In genomic region chr2:219417374-219417773, GRCh38 we compare ENCODE assay signal across 24 cellular contexts. TPM values are rescaled to one million over a fixed set of nuclear protein-coding genes. Genes with fewer than 3 reads are reported as not detected.
DNase-seq lines count a peak whose midpoint lies in the region; ATAC-seq and TF ChIP-seq lines count a peak whose summit lies in the region.
"Had no signal": no experiment of that assay in that cellular context is flagged by ENCODE, and none has a peak within 500 bp of the region (broad histone marks: within the 10 kb centered on the region; RNA-seq: fewer than 3 reads in every experiment).

No MANE protein-coding gene starts in this region.

- H3K36me3 Mint-ChIP-seq in activated CD8-positive, alpha-beta T cell treated with anti-CD3 and anti-CD28 coated beads, Interleukin-2, amount 10 ng/mL, durations not matched to agents 7 days and 5 days (ENCODE audit: low read depth): no peaks in the 10 kb centered on the region

- peaks cover 0 to 26% (median under 1%) of the 10 kb centered on the region in 9 donors for H3K36me3 ChIP-seq in heart right ventricle
- peaks cover 0 to 34% of the 10 kb centered on the region in 2 donors for H3K36me3 ChIP-seq in psoas muscle (ENCODE audit: insufficient read depth in 1 of 2, low read depth in 1 of 2)
- H3K36me3 ChIP-seq: brain microvascular endothelial cell had no signal

- intact Hi-C loops in heart right ventricle (cut with DNase I) (loop anchor here in 1 of 10 donors (1.0 kb wide), 1 partner anchor 12 kb away; no protein-coding TSS in a partner anchor), psoas muscle (cut with DNase I) (no loop called here)

- no peak overlapping the region for H3K27ac Mint-ChIP-seq in activated CD8-positive, alpha-beta T cell treated with anti-CD3 and anti-CD28 coated beads, Interleukin-2, amount 10 ng/mL, durations not matched to agents 7 days and 5 days
- H3K27ac Mint-ChIP-seq: activated CD4-positive, alpha-beta T cell treated with anti-CD3 and anti-CD28 coated beads, Interleukin-2, amount 10 ng/mL, durations not matched to agents 7 days and 5 days; activated naive CD8-positive, alpha-beta T cell; CD4-positive, alpha-beta T cell; GM23338; stimulated activated naive B cell treated with anti-CD40 and anti-IgM and Interleukin-4, amounts not matched to agents 10 μg/mL and 1 μg/mL and 100 μg/mL, for 72 hours had no signal

- H3K4me1 ChIP-seq in heart right ventricle: peaks cover 2 to 28% (median 15%) of the 10 kb centered on the region in 9 donors
- H3K4me1 ChIP-seq in psoas muscle: peaks cover 31% of the 10 kb centered on the region

- POLR2A ChIA-PET in activated CD8-positive, alpha-beta T cell treated with anti-CD3 and anti-CD28 coated beads, Interleukin-2, amount 10 ng/mL, durations not matched to agents 7 days and 5 days (lab: Charles Lee): no interaction called here

- no peaks in the 10 kb centered on the region for H3K9me3 Mint-ChIP-seq in activated CD8-positive, alpha-beta T cell treated with anti-CD3 and anti-CD28 coated beads, Interleukin-2, amount 10 ng/mL, durations not matched to agents 7 days and 5 days (ENCODE audit: insufficient read depth)
- H3K9me3 Mint-ChIP-seq: activated CD4-positive, alpha-beta T cell treated with anti-CD3 and anti-CD28 coated beads, Interleukin-2, amount 10 ng/mL, durations not matched to agents 7 days and 5 days; activated T-cell treated with anti-CD3 and anti-CD28 coated beads, Interleukin-2, amount 50 U/mL, for 4 hours; CD4-positive, alpha-beta T cell had no signal

- peak; percentile 7 for DNase-seq in stimulated activated naive CD4-positive, alpha-beta T cell treated with Interleukin-2 at 50 U/mL for 16 hours (lab: John Stamatoyannopoulos, UW)
- DNase-seq in stimulated activated naive CD4-positive, alpha-beta T cell (lab: John Stamatoyannopoulos, UW): no peak
- DNase-seq in heart right ventricle (peak; percentile 58 to 71), psoas muscle (peak; percentile 72 to 80), dermis blood vessel endothelial cell (no peak)
- DNase-seq in activated CD8-positive, alpha-beta T cell treated with anti-CD3 and anti-CD28 coated beads, Interleukin-2, amount 10 ng/mL, durations not matched to agents 7 days and 5 days: no peak
- DNase-seq: ACHN; activated CD4-positive, alpha-beta T cell treated with anti-CD3 and anti-CD28 coated beads, Interleukin-2, amount 10 ng/mL, durations not matched to agents 7 days and 5 days; activated T-cell treated with anti-CD3 and anti-CD28 coated beads, Interleukin-2, amount 50 U/mL, for 4 hours; brain microvascular endothelial cell; CD4-positive, alpha-beta T cell; DMS79 treated with DMSO at 0.1 percent for 48 hours; hypothalamus; midbrain; NCI-H1048; NCI-H2171; occipital lobe; stimulated activated naive B cell treated with anti-CD40 and anti-IgM and Interleukin-4, amounts not matched to agents 10 μg/mL and 1 μg/mL and 100 μg/mL, for 72 hours had no signal

- H3K27me3 Mint-ChIP-seq in activated CD8-positive, alpha-beta T cell treated with anti-CD3 and anti-CD28 coated beads, Interleukin-2, amount 10 ng/mL, durations not matched to agents 7 days and 5 days (ENCODE audit: low read depth): peaks cover 43% of the 10 kb centered on the region

- peak; percentile 34 to 72 (median 67) for ATAC-seq in heart right ventricle
- peak; percentile 59 to 69 (median 62) for ATAC-seq in psoas muscle
- no peak for ATAC-seq in HG03280 (IDR thresholded peaks at IDR 0.05; ENCODE audit: unreplicated experiment)
- no peak for ATAC-seq in GM21825 (IDR thresholded peaks at IDR 0.05; ENCODE audit: unreplicated experiment)
- ATAC-seq in activated CD8-positive, alpha-beta T cell treated with anti-CD3 and anti-CD28 coated beads, Interleukin-2, amount 10 ng/mL, durations not matched to agents 7 days and 5 days: no peak
- ATAC-seq: activated T-cell treated with anti-CD3 and anti-CD28 coated beads, Interleukin-2, amount 50 U/mL, for 4 hours; SK-N-SH treated with all-trans-retinoic acid at 6 μM for 48 hours; stimulated activated naive B cell treated with anti-CD40 and anti-IgM and Interleukin-4, amounts not matched to agents 10 μg/mL and 1 μg/mL and 100 μg/mL, for 72 hours had no signal

- H3K4me3 ChIP-seq in heart right ventricle: peak overlapping the region in 1 of 10 donors; percentile 74
- peak overlapping the region; percentile 93 for H3K4me3 ChIP-seq in psoas muscle

- CTCF ChIA-PET in activated CD8-positive, alpha-beta T cell treated with anti-CD3 and anti-CD28 coated beads, Interleukin-2, amount 10 ng/mL, durations not matched to agents 7 days and 5 days (lab: Charles Lee): no interaction called here

- TF ChIP-seq CTCF in heart right ventricle (IDR thresholded peaks at IDR 0.05): no peak
- no peak for TF ChIP-seq CTCF in psoas muscle (IDR thresholded peaks at IDR 0.05)

- no peak overlapping the region for H3K4me3 Mint-ChIP-seq in activated CD8-positive, alpha-beta T cell treated with anti-CD3 and anti-CD28 coated beads, Interleukin-2, amount 10 ng/mL, durations not matched to agents 7 days and 5 days
- H3K4me3 Mint-ChIP-seq: activated CD4-positive, alpha-beta T cell treated with anti-CD3 and anti-CD28 coated beads, Interleukin-2, amount 10 ng/mL, durations not matched to agents 7 days and 5 days; activated naive CD8-positive, alpha-beta T cell; activated T-cell treated with anti-CD3 and anti-CD28 coated beads, Interleukin-2, amount 50 U/mL, for 4 hours; CD4-positive, alpha-beta T cell; GM23338; stimulated activated naive B cell treated with anti-CD40 and anti-IgM and Interleukin-4, amounts not matched to agents 10 μg/mL and 1 μg/mL and 100 μg/mL, for 72 hours had no signal

- no peaks in the 10 kb centered on the region for H3K4me1 Mint-ChIP-seq in activated CD8-positive, alpha-beta T cell treated with anti-CD3 and anti-CD28 coated beads, Interleukin-2, amount 10 ng/mL, durations not matched to agents 7 days and 5 days (ENCODE audit: low read depth)
- H3K4me1 Mint-ChIP-seq: stimulated activated naive B cell treated with anti-CD40 and anti-IgM and Interleukin-4, amounts not matched to agents 10 μg/mL and 1 μg/mL and 100 μg/mL, for 72 hours had no signal

- H3K9me3 ChIP-seq in heart right ventricle: peaks cover 0 to 10% (median 0%) of the 10 kb centered on the region in 11 donors
- H3K9me3 ChIP-seq in psoas muscle: no peaks in the 10 kb centered on the region

- peaks cover 0 to 45% (median 24%) of the 10 kb centered on the region in 7 donors for H3K27me3 ChIP-seq in heart right ventricle
- H3K27me3 ChIP-seq in psoas muscle (ENCODE audit: insufficient read depth in 3 of 3, low read length in 2 of 3): no peaks in the 10 kb centered on the region

- H3K27ac ChIP-seq in heart right ventricle (peak overlapping the region; percentile 81 to 98 (median 95)), psoas muscle (peak overlapping the region; percentile 99)
- H3K27ac ChIP-seq: brain microvascular endothelial cell had no signal

- WGBS in heart right ventricle, 2 donors: 40 to 48% methylated on average over 9 of the region's 9 CpGs
- 21 to 42% (median 21%) methylated on average over 9 of the region's 9 CpGs for whole genome bisulfite sequencing in psoas muscle, 3 donors

RNA-seq across cellular contexts. Expression of gene DES, which starts 0.8 kb away (rescaled TPM):
- total RNA-seq in heart right ventricle (over 10,000 TPM; 12,560 to 18,019 (median 15,816) TPM), psoas muscle (over 10,000 TPM; 12,653 to 14,820 (median 13,821) TPM), dermis blood vessel endothelial cell (not detected in 2 replicates)
- polyA plus RNA-seq in heart right ventricle (over 10,000 TPM; 13,697 to 18,010 TPM), psoas muscle (over 10,000 TPM in 2 of 3 donors, 1,000 to 10,000 TPM in 1; 8,143 to 13,925 (median 13,727) TPM)
- total RNA-seq in activated CD8-positive, alpha-beta T cell treated with anti-CD3 and anti-CD28 coated beads, Interleukin-2, amount 10 ng/mL, durations not matched to agents 7 days and 5 days: not detected
- total RNA-seq: activated CD4-positive, alpha-beta T cell treated with anti-CD3 and anti-CD28 coated beads, Interleukin-2, amount 10 ng/mL, durations not matched to agents 7 days and 5 days; CD4-positive, alpha-beta T cell; dermis microvascular lymphatic vessel endothelial cell had no signal

RNA-seq across cellular contexts. Expression of gene SPEG, which starts 17.3 kb away (rescaled TPM):
- 100 to 1,000 TPM in 9 of 10 donors, 10 to 100 TPM in 1; 97.2 to 151 (median 120) TPM for total RNA-seq in heart right ventricle
- polyA plus RNA-seq in heart right ventricle: 100 to 1,000 TPM in 1 of 2 donors, 10 to 100 TPM in 1; 62.9 to 130 TPM
- total RNA-seq in psoas muscle: 100 to 1,000 TPM; 239 to 419 (median 304) TPM
- polyA plus RNA-seq in psoas muscle: 100 to 1,000 TPM in 2 of 3 donors, 10 to 100 TPM in 1; 34.8 to 190 (median 133) TPM
- total RNA-seq in dermis blood vessel endothelial cell: 0.09 and 1.7 TPM in 2 replicates
- total RNA-seq in activated CD8-positive, alpha-beta T cell treated with anti-CD3 and anti-CD28 coated beads, Interleukin-2, amount 10 ng/mL, durations not matched to agents 7 days and 5 days: 10 to 100 TPM; 10.8 to 11.6 TPM

RNA-seq across cellular contexts. Expression of gene DNPEP, which starts 29.7 kb away (rescaled TPM):
- total RNA-seq in heart right ventricle: 100 to 1,000 TPM in 1 of 10 donors, 10 to 100 TPM in 9; 56.1 to 110 (median 74.0) TPM
- 10 to 100 TPM; 56.3 to 68.5 TPM for polyA plus RNA-seq in heart right ventricle
- 10 to 100 TPM; 60.9 to 88.3 (median 63.9) TPM for total RNA-seq in psoas muscle
- polyA plus RNA-seq in psoas muscle: 10 to 100 TPM; 46.7 to 93.1 (median 68.7) TPM
- total RNA-seq in dermis blood vessel endothelial cell: 54.1 and 67.7 TPM in 2 replicates
- total RNA-seq in activated CD8-positive, alpha-beta T cell treated with anti-CD3 and anti-CD28 coated beads, Interleukin-2, amount 10 ng/mL, durations not matched to agents 7 days and 5 days: 10 to 100 TPM; 58.1 to 59.7 TPM

Comparison
In these comparisons a context has a peak if more than half of its experiments do, and no peak if none do; other contexts are left out.
1. DNase-seq: peak in stimulated activated naive CD4-positive, alpha-beta T cell treated with Interleukin-2 at 50 U/mL for 16 hours (single experiment), heart right ventricle (2 of 2) and psoas muscle (2 of 2); none in stimulated activated naive CD4-positive, alpha-beta T cell (0 of 6), dermis blood vessel endothelial cell (single experiment) and activated CD8-positive, alpha-beta T cell treated with anti-CD3 and anti-CD28 coated beads, Interleukin-2, amount 10 ng/mL, durations not matched to agents 7 days and 5 days (single experiment).
2. ATAC-seq: peak in heart right ventricle (8 of 8) and psoas muscle (4 of 4); none in HG03280 (single experiment), GM21825 (single experiment) and activated CD8-positive, alpha-beta T cell treated with anti-CD3 and anti-CD28 coated beads, Interleukin-2, amount 10 ng/mL, durations not matched to agents 7 days and 5 days (single experiment).
3. RNA of gene DES, which starts 0.8 kb away (total RNA-seq): 12,560 to 18,019 TPM in heart right ventricle and 12,653 to 14,820 TPM in psoas muscle; not detected in dermis blood vessel endothelial cell and not detected in activated CD8-positive, alpha-beta T cell treated with anti-CD3 and anti-CD28 coated beads, Interleukin-2, amount 10 ng/mL, durations not matched to agents 7 days and 5 days; every median in the first group is over 1,000 times any median in the second.
4. RNA of gene SPEG, which starts 17.3 kb away (total RNA-seq): 239 to 419 TPM in psoas muscle and 97.2 to 151 TPM in heart right ventricle; 10.8 to 11.6 TPM in activated CD8-positive, alpha-beta T cell treated with anti-CD3 and anti-CD28 coated beads, Interleukin-2, amount 10 ng/mL, durations not matched to agents 7 days and 5 days and 0.09 to 1.7 TPM in dermis blood vessel endothelial cell; every median in the first group is over 4 times any median in the second.